Comparison of ENCODE assay signal across 37 cellular contexts in genomic region chr10:116382290-116382689, GRCh38. TPM values are rescaled to one million over a fixed set of nuclear protein-coding genes. Genes with fewer than 3 reads are reported as not detected.
"Had no signal": no experiment of that assay in that cellular context is flagged by ENCODE, and none has a peak within 500 bp of the region (broad histone marks: within the 10 kb centered on the region; RNA-seq: fewer than 3 reads in every experiment).

No MANE protein-coding gene starts in this region.

- H3K4me3 ChIP-seq: MG63 had no signal

- H3K36me3 ChIP-seq: MG63 had no signal

- H3K9me3 ChIP-seq: MG63 had no signal

- DNase-seq: Karpas-422, Kasumi-1, MG63, MM.1S, MV-4-11, NCI-H1048, NCI-H1092, NCI-H1092 treated with DMSO at 0.1 percent for 48 hours, NCI-H1105, NCI-H1105 treated with DMSO at 0.1 percent for 48 hours, NCI-H1436, NCI-H1436 treated with DMSO at 0.1 percent for 48 hours, NCI-H146, NCI-H1694, NCI-H1694 treated with DMSO at 0.1 percent for 48 hours, NCI-H187, NCI-H187 treated with DMSO at 0.1 percent for 48 hours, NCI-H1930, NCI-H2029, NCI-H2029 treated with DMSO at 0.1 percent for 48 hours, NCI-H2081, NCI-H2081 treated with DMSO at 0.1 percent for 48 hours, NCI-H2107, NCI-H2171, NCI-H2171 treated with DMSO at 0.1 percent for 48 hours, NCI-H2227 treated with DMSO at 0.1 percent for 48 hours, NCI-H226, NCI-H345, NCI-H446, NCI-H446 treated with DMSO at 0.1 percent for 48 hours, NCI-H510A, NCI-H510A treated with DMSO at 0.1 percent for 48 hours had no signal

- H3K4me2 ChIP-seq: KMS-11 had no signal

- H3K27me3 ChIP-seq: MG63 had no signal

- H3K27ac ChIP-seq: KMS-11 had no signal

- H3K9ac ChIP-seq: KMS-11 had no signal

RNA-seq across cellular contexts. Expression of gene PNLIPRP3, which starts 45.4 kb away (rescaled TPM):
- total RNA-seq: M059J, NCI-H460 had no signal

RNA-seq across cellular contexts. Expression of gene CCDC172, which starts 58.0 kb away (rescaled TPM):
- total RNA-seq: LHCN-M2, M059J, MCF 10A, NCI-H460 had no signal
